In genomic region chr9:119963258-119963797, GRCh38 we compare ENCODE assay signal across 10 cellular contexts.
DNase-seq lines count a peak whose midpoint lies in the region; ATAC-seq, FAIRE-seq and TF ChIP-seq lines count a peak whose summit lies in the region.
"Had no signal": no experiment of that assay in that cellular context is flagged by ENCODE, and none has a peak within 500 bp of the region (broad histone marks: within the 10 kb centered on the region; RNA-seq: fewer than 3 reads in every experiment).

No MANE protein-coding gene starts in this region.

- H3K4me1 ChIP-seq in right atrium auricular region: peaks cover 0 to 11% of the 10 kb centered on the region in 2 donors
- no peaks in the 10 kb centered on the region for H3K4me1 ChIP-seq in ovary (ENCODE audit: insufficient read depth)

- no peaks in the 10 kb centered on the region for H3K36me3 Mint-ChIP-seq in activated T-cell treated with anti-CD3 and anti-CD28 coated beads, Interleukin-2, amount 50 U/mL, for 4 hours (ENCODE audit: insufficient read depth)
- H3K36me3 Mint-ChIP-seq: naive B cell had no signal

- H3K27ac ChIP-seq in right atrium auricular region: no peak overlapping the region
- H3K27ac ChIP-seq in ovary: no peak overlapping the region

- no peak for TF ChIP-seq CTCF in right atrium auricular region (IDR thresholded peaks at IDR 0.05)
- no peak for TF ChIP-seq CTCF in ovary (IDR thresholded peaks at IDR 0.05)

- H3K4me1 Mint-ChIP-seq in activated T-cell treated with anti-CD3 and anti-CD28 coated beads, Interleukin-2, amount 50 U/mL, for 4 hours (ENCODE audit: low read depth): no peaks in the 10 kb centered on the region
- H3K4me1 Mint-ChIP-seq: naive B cell had no signal

- FAIRE-seq in urothelium cell line (lab: Jason Lieb, UNC): no peak

- H3K27me3 Mint-ChIP-seq in activated T-cell treated with anti-CD3 and anti-CD28 coated beads, Interleukin-2, amount 50 U/mL, for 4 hours (ENCODE audit: low read depth): peaks cover 5% of the 10 kb centered on the region

- no peak overlapping the region for H3K4me3 Mint-ChIP-seq in activated T-cell treated with anti-CD3 and anti-CD28 coated beads, Interleukin-2, amount 50 U/mL, for 4 hours
- H3K4me3 Mint-ChIP-seq: naive B cell had no signal

- no peaks in the 10 kb centered on the region for H3K9me3 ChIP-seq in right atrium auricular region
- H3K9me3 ChIP-seq in ovary: no peaks in the 10 kb centered on the region

- H3K9me3 Mint-ChIP-seq in activated T-cell treated with anti-CD3 and anti-CD28 coated beads, Interleukin-2, amount 50 U/mL, for 4 hours: no peaks in the 10 kb centered on the region

- TF ChIP-seq EP300 in ovary (IDR thresholded peaks at IDR 0.05): no peak

- no peaks in the 10 kb centered on the region for H3K27me3 ChIP-seq in right atrium auricular region
- no peaks in the 10 kb centered on the region for H3K27me3 ChIP-seq in ovary

- no peak for TF ChIP-seq POLR2A in ovary (IDR thresholded peaks at IDR 0.05)

- DNase-seq in left cardiac atrium (peak; percentile 31), right atrium auricular region (ENCODE audit: low spot score) (no peak), astrocyte of the hippocampus (ENCODE audit: low read depth, low spot score) (peak; percentile 84), iPS-NIHi11 (ENCODE audit: low spot score) (peak; percentile 66), urothelium cell line (ENCODE audit: low spot score) (peak; percentile 67), DMS79 (lab: John Stamatoyannopoulos, UW) (no peak), ovary (no peak)
- no peak for DNase-seq in activated T-cell treated with anti-CD3 and anti-CD28 coated beads, Interleukin-2, amount 50 U/mL, for 4 hours
- DNase-seq: activated CD8-positive, alpha-beta memory T cell treated with anti-CD3 and anti-CD28 coated beads, Interleukin-2, amount 50 U/mL, for 4 hours; naive B cell had no signal

- H3K36me3 ChIP-seq in right atrium auricular region (no peaks in the 10 kb centered on the region), ovary (no peaks in the 10 kb centered on the region)

- WGBS in ovary, 3 donors: 38 to 42% (median 41%) methylated on average over 4 of the region's 4 CpGs

- peak; percentile 62 to 80 for ATAC-seq in left cardiac atrium
- ATAC-seq in activated T-cell treated with anti-CD3 and anti-CD28 coated beads, Interleukin-2, amount 50 U/mL, for 4 hours: no peak

- no peak overlapping the region for H3K4me3 ChIP-seq in right atrium auricular region
- H3K4me3 ChIP-seq in ovary: no peak overlapping the region

- intact Hi-C loops in left cardiac atrium (cut with DNase I): loop anchor here (10.0 kb wide), 2 partner anchors 409 to 589 kb away; no protein-coding TSS in a partner anchor
- intact Hi-C loops in ovary (cut with DNase I): loop anchor here in 1 of 4 donors (10.0 kb wide), 1 partner anchor 511 kb away; no protein-coding TSS in a partner anchor

Comparison
In these comparisons a context has a peak if more than half of its experiments do, and no peak if none do; other contexts are left out.
1. DNase-seq: peak in left cardiac atrium (single experiment), astrocyte of the hippocampus (single experiment), iPS-NIHi11 (single experiment) and urothelium cell line (single experiment); none in right atrium auricular region (single experiment), activated T-cell treated with anti-CD3 and anti-CD28 coated beads, Interleukin-2, amount 50 U/mL, for 4 hours (single experiment), DMS79 (single experiment) and ovary (0 of 5).
2. ATAC-seq: peak in left cardiac atrium (2 of 2); none in activated T-cell treated with anti-CD3 and anti-CD28 coated beads, Interleukin-2, amount 50 U/mL, for 4 hours (0 of 2).